In the genomic region with DNA sequence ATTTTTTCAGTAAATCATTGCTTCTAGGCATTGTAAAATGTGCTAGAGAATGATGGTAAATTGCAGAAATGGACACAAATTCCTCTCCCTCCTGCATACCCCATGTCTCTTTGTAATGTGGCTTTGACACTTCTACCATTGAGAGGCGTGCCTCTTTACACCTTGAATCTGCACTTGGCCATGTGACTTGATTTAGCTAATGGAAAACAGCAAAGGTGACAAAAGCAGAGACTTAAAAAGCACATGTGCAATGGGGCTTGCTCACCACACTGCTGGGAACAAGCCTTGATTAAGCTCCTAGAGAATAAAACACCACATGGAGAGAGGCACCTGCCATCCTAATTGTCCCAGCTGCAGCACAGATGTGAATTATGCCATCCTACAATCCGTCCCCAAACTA, we compare ENCODE assay signal across 21 cellular contexts.
DNase-seq lines count a peak whose midpoint lies in the region; ATAC-seq, FAIRE-seq and TF ChIP-seq lines count a peak whose summit lies in the region.
"Had no signal": no experiment of that assay in that cellular context is flagged by ENCODE, and none has a peak within 500 bp of the region (broad histone marks: within the 10 kb centered on the region; RNA-seq: fewer than 3 reads in every experiment).

No MANE protein-coding gene starts in this region.

- FAIRE-seq in GM12878 (lab: Jason Lieb, UNC) = no peak

- POLR2A ChIA-PET in GM12878 (lab: Charles Lee) = no interaction called here

- H3K9ac ChIP-seq in GM12878 (ENCODE audit: control insufficient read depth, insufficient read depth, low read length) = no peak overlapping the region

- RAD21 ChIA-PET in GM12878 (lab: Charles Lee; ENCODE audit: unreplicated experiment) = no interaction called here

- peak; percentile 64 to 90 (median 70) for ATAC-seq in natural killer cell
- ATAC-seq in natural killer cell treated with Interleukin-12 subunit alpha and Interleukin-12 subunit beta and Interleukin-15 and Interleukin-18, amount 100 ng/mL, for 72 hours = no peak
- no peak for ATAC-seq in GM12878
- ATAC-seq in stimulated activated effector memory CD8-positive, alpha-beta T cell treated with anti-CD3 and anti-CD28 coated beads, Interleukin-12 subunit alpha, Interleukin-12 subunit beta, amount 100 ng/mL, for 72 hours = no peak
- ATAC-seq in HG03342 (IDR thresholded peaks at IDR 0.05; ENCODE audit: unreplicated experiment) = no peak
- no peak for ATAC-seq in GM19463 (IDR thresholded peaks at IDR 0.05; ENCODE audit: unreplicated experiment)
- ATAC-seq: T-cell had no signal

- H3K4me1 ChIP-seq in GM12878 (ENCODE audit: control insufficient read depth, insufficient read depth, low read length) = no peaks in the 10 kb centered on the region
- H3K4me1 ChIP-seq: SJSA1 had no signal

- no peak overlapping the region for H3K4me2 ChIP-seq in GM12878 (ENCODE audit: control insufficient read depth, insufficient read depth)

- TF ChIP-seq CTCF in natural killer cell (IDR thresholded peaks at IDR 0.05) (no peak), GM12878 (IDR thresholded peaks at IDR 0.05 in 2 of 3, conservative IDR thresholded peaks at IDR 0.05 in 1 of 3; ENCODE audit: control insufficient read depth in 2 of 3, extremely low read depth in 1 of 3, insufficient read depth in 1 of 3, low read depth in 3 of 3, low read length in 3 of 3) (no peak)

- SMC1A ChIA-PET in GM12878 (lab: Charles Lee; ENCODE audit: uncharacterized antibody, unreplicated experiment) = no interaction called here

- H3K36me3 ChIP-seq in GM12878 (ENCODE audit: control insufficient read depth in 2 of 2, insufficient read depth in 2 of 2, low read length in 1 of 2) = no peaks in the 10 kb centered on the region
- H3K36me3 ChIP-seq: SJSA1 had no signal

- H3K27me3 ChIP-seq in GM12878 (replicated peaks in 1 of 2; ENCODE audit: control insufficient read depth in 2 of 2, insufficient read depth in 2 of 2, low read length in 1 of 2) = no peaks in the 10 kb centered on the region
- H3K27me3 ChIP-seq: SJSA1 had no signal

- no peak for TF ChIP-seq RAD21 in GM12878 (IDR thresholded peaks at IDR 0.05; ENCODE audit: insufficient read depth, low read depth, low read length)

- H3K9me3 Mint-ChIP-seq in natural killer cell = no peaks in the 10 kb centered on the region
- no peaks in the 10 kb centered on the region for H3K9me3 Mint-ChIP-seq in natural killer cell treated with Interleukin-12 subunit alpha and Interleukin-12 subunit beta and Interleukin-15 and Interleukin-18, amount 100 ng/mL, for 72 hours
- H3K9me3 Mint-ChIP-seq in stimulated activated effector memory CD8-positive, alpha-beta T cell treated with anti-CD3 and anti-CD28 coated beads, Interleukin-12 subunit alpha, Interleukin-12 subunit beta, amount 100 ng/mL, for 72 hours = peaks cover 2% of the 10 kb centered on the region

- H3K9me3 ChIP-seq in GM12878 (replicated peaks; ENCODE audit: control insufficient read depth, insufficient read depth, low read length) = no peaks in the 10 kb centered on the region
- H3K9me3 ChIP-seq: SJSA1 had no signal

- no peaks in the 10 kb centered on the region for H3K27me3 Mint-ChIP-seq in natural killer cell (ENCODE audit: low read depth in 2 of 2)
- H3K27me3 Mint-ChIP-seq in natural killer cell treated with Interleukin-12 subunit alpha and Interleukin-12 subunit beta and Interleukin-15 and Interleukin-18, amount 100 ng/mL, for 72 hours = no peaks in the 10 kb centered on the region
- H3K27me3 Mint-ChIP-seq: B cell, T-cell had no signal

- no peak for TF ChIP-seq EP300 in GM12878 (IDR thresholded peaks at IDR 0.05; ENCODE audit: borderline replicate concordance in 1 of 2, control insufficient read depth in 1 of 2, low read depth in 2 of 2, low read length in 2 of 2)

- H3K4me3 ChIP-seq in GM12878 = no peak overlapping the region
- H3K4me3 ChIP-seq: SJSA1 had no signal

- H3K27ac Mint-ChIP-seq in natural killer cell = peak overlapping the region; percentile 70 to 81
- no peak overlapping the region for H3K27ac Mint-ChIP-seq in natural killer cell treated with Interleukin-12 subunit alpha and Interleukin-12 subunit beta and Interleukin-15 and Interleukin-18, amount 100 ng/mL, for 72 hours
- H3K27ac Mint-ChIP-seq in stimulated activated effector memory CD8-positive, alpha-beta T cell treated with anti-CD3 and anti-CD28 coated beads, Interleukin-12 subunit alpha, Interleukin-12 subunit beta, amount 100 ng/mL, for 72 hours = peak overlapping the region; percentile 73
- H3K27ac Mint-ChIP-seq: B cell, T-cell had no signal

- peaks cover 5% of the 10 kb centered on the region for H3K36me3 Mint-ChIP-seq in natural killer cell
- peaks cover under 1% of the 10 kb centered on the region for H3K36me3 Mint-ChIP-seq in natural killer cell treated with Interleukin-12 subunit alpha and Interleukin-12 subunit beta and Interleukin-15 and Interleukin-18, amount 100 ng/mL, for 72 hours
- no peaks in the 10 kb centered on the region for H3K36me3 Mint-ChIP-seq in stimulated activated effector memory CD8-positive, alpha-beta T cell treated with anti-CD3 and anti-CD28 coated beads, Interleukin-12 subunit alpha, Interleukin-12 subunit beta, amount 100 ng/mL, for 72 hours

- H3K4me1 Mint-ChIP-seq in natural killer cell = peaks cover 50 to 55% of the 10 kb centered on the region in 2 donors
- H3K4me1 Mint-ChIP-seq in natural killer cell treated with Interleukin-12 subunit alpha and Interleukin-12 subunit beta and Interleukin-15 and Interleukin-18, amount 100 ng/mL, for 72 hours (ENCODE audit: low read depth in 2 of 2) = peaks cover 18 to 23% of the 10 kb centered on the region in 2 donors
- peaks cover 12% of the 10 kb centered on the region for H3K4me1 Mint-ChIP-seq in stimulated activated effector memory CD8-positive, alpha-beta T cell treated with anti-CD3 and anti-CD28 coated beads, Interleukin-12 subunit alpha, Interleukin-12 subunit beta, amount 100 ng/mL, for 72 hours

- CTCF ChIA-PET in GM12878 (lab: Yijun Ruan, JAX) = no interaction called here

- intact Hi-C loops in natural killer cell (cut with micrococcal nuclease) = no loop called here
- intact Hi-C loops in GM12878 (cut with micrococcal nuclease; ENCODE audit: unreplicated experiment) = no loop called here

- in situ Hi-C loops in GM12878 (cut with MboI) = no loop called here

- no peak overlapping the region for H3K27ac ChIP-seq in GM12878 (ENCODE audit: control insufficient read depth, insufficient read depth)
- H3K27ac ChIP-seq: C4-2B, HL-60, SJSA1 had no signal

- no peak overlapping the region for H2AFZ ChIP-seq in GM12878 (ENCODE audit: control insufficient read depth, low read depth, low read length)

- no peak for TF ChIP-seq POLR2A in GM12878 (IDR thresholded peaks at IDR 0.05; ENCODE audit: low read depth, low read length)

- no peak for DNase-seq in natural killer cell
- no peak for DNase-seq in natural killer cell treated with Interleukin-12 subunit alpha and Interleukin-12 subunit beta and Interleukin-15 and Interleukin-18, amount 100 ng/mL, for 72 hours (ENCODE audit: low spot score)
- peak; percentile 55 for DNase-seq in NCI-H146 (lab: John Stamatoyannopoulos, UW)
- DNase-seq in GM12878 (ENCODE audit: low read depth, low spot score) = no peak
- no peak for DNase-seq in stimulated activated effector memory CD8-positive, alpha-beta T cell treated with anti-CD3 and anti-CD28 coated beads, Interleukin-12 subunit alpha, Interleukin-12 subunit beta, amount 100 ng/mL, for 72 hours (ENCODE audit: low spot score in 2 of 2)
- DNase-seq in effector CD8-positive, alpha-beta T cell (lab: John Stamatoyannopoulos, UW) = no peak
- DNase-seq: DMS53, GOT3, HCEC 1CT, NCI-H187 treated with DMSO at 0.1 percent for 48 hours, NCI-H2107, NCI-H774, Right ventricle myocardium superior, RPMI8226, T-cell had no signal

- no TSS peak for BruUV-seq in GM12878 (replicated peaks; lab: Mats Ljungman, UMichigan)

- 0% methylated on average over 2 of the region's 2 CpGs for WGBS in GM12878 (ENCODE audit: insufficient coverage, insufficient replicate concordance, low lambda C conversion rate, missing lambda C conversion rate)

- no peaks in the 10 kb centered on the region for H4K20me1 ChIP-seq in GM12878 (ENCODE audit: control insufficient read depth, insufficient read depth)

- peak overlapping the region; percentile 35 for H3K4me3 Mint-ChIP-seq in natural killer cell
- no peak overlapping the region for H3K4me3 Mint-ChIP-seq in natural killer cell treated with Interleukin-12 subunit alpha and Interleukin-12 subunit beta and Interleukin-15 and Interleukin-18, amount 100 ng/mL, for 72 hours
- H3K4me3 Mint-ChIP-seq in stimulated activated effector memory CD8-positive, alpha-beta T cell treated with anti-CD3 and anti-CD28 coated beads, Interleukin-12 subunit alpha, Interleukin-12 subunit beta, amount 100 ng/mL, for 72 hours = no peak overlapping the region
- H3K4me3 Mint-ChIP-seq: B cell, T-cell had no signal

- H3K79me2 ChIP-seq in GM12878 (ENCODE audit: control insufficient read depth, insufficient read depth, low read length) = no peaks in the 10 kb centered on the region

TF ChIP-seq in GM12878, 131 proteins besides CTCF, POLR2A, EP300 and RAD21:
- TF ChIP-seq POLR2AphosphoS5 (IDR thresholded peaks at IDR 0.05; ENCODE audit: low read length) (no peak), RAD51 (IDR thresholded peaks at IDR 0.05) (0 out of 2 replicates have a peak, but pooled peaks have one; percentile 27)
TF ChIP-seq in GM12878: peak in this region for 1.

Comparison
In these comparisons a context has a peak if more than half of its experiments do, and no peak if none do; other contexts are left out.
1. ATAC-seq: peak in natural killer cell (3 of 3); none in natural killer cell treated with Interleukin-12 subunit alpha and Interleukin-12 subunit beta and Interleukin-15 and Interleukin-18, amount 100 ng/mL, for 72 hours (0 of 2), GM12878 (single experiment), stimulated activated effector memory CD8-positive, alpha-beta T cell treated with anti-CD3 and anti-CD28 coated beads, Interleukin-12 subunit alpha, Interleukin-12 subunit beta, amount 100 ng/mL, for 72 hours (single experiment), HG03342 (single experiment) and GM19463 (single experiment).
2. H3K27ac Mint-ChIP-seq: peak in natural killer cell (2 of 2) and stimulated activated effector memory CD8-positive, alpha-beta T cell treated with anti-CD3 and anti-CD28 coated beads, Interleukin-12 subunit alpha, Interleukin-12 subunit beta, amount 100 ng/mL, for 72 hours (single experiment); none in natural killer cell treated with Interleukin-12 subunit alpha and Interleukin-12 subunit beta and Interleukin-15 and Interleukin-18, amount 100 ng/mL, for 72 hours (0 of 2).